19 cellular contexts compared by ENCODE assay signal in genomic region chr10:53284615-53285182, GRCh38.
DNase-seq lines count a peak whose midpoint lies in the region; ATAC-seq, FAIRE-seq and TF ChIP-seq lines count a peak whose summit lies in the region.
"Had no signal": no experiment of that assay in that cellular context is flagged by ENCODE, and none has a peak within 500 bp of the region (broad histone marks: within the 10 kb centered on the region; RNA-seq: fewer than 3 reads in every experiment).

No MANE protein-coding gene starts in this region.

- H3K4me1 ChIP-seq in left lung = no peaks in the 10 kb centered on the region
- H3K4me1 ChIP-seq: A549 had no signal

- DNase-seq in DMS53 (lab: John Stamatoyannopoulos, UW) (peak; percentile 39), DMS53 treated with DMSO at 0.1 percent for 48 hours (lab: John Stamatoyannopoulos, UW; ENCODE audit: unreplicated experiment) (no peak), Calu3 (peak; percentile 6), bronchial epithelial cell (ENCODE audit: low read depth) (peak; percentile 51), left lung (no peak), H4 (ENCODE audit: low spot score) (no peak)
- DNase-seq in naive thymus-derived CD8-positive, alpha-beta T cell = no peak
- DNase-seq: AML-193; CD4-positive, alpha-beta memory T cell; H9 had no signal

- H3K9me3 ChIP-seq in left lung = no peaks in the 10 kb centered on the region
- H3K9me3 ChIP-seq: A549 had no signal

- no peaks in the 10 kb centered on the region for H3K9me3 Mint-ChIP-seq in Calu3 (ENCODE audit: low read depth, unreplicated experiment)
- peaks cover 0 to 22% (median 5%) of the 10 kb centered on the region in 9 donors for H3K9me3 Mint-ChIP-seq in naive thymus-derived CD8-positive, alpha-beta T cell
- H3K9me3 Mint-ChIP-seq: GM23338, H9 had no signal

- peak; percentile 83 for ATAC-seq in left lung
- ATAC-seq in GM21576 (IDR thresholded peaks at IDR 0.05; ENCODE audit: unreplicated experiment) = no peak
- no peak for ATAC-seq in naive thymus-derived CD8-positive, alpha-beta T cell
- ATAC-seq: A549, GM23338, HepG2 had no signal

- H3K4me1 Mint-ChIP-seq in Calu3 (ENCODE audit: low read depth, unreplicated experiment) = peaks cover 10% of the 10 kb centered on the region
- H3K4me1 Mint-ChIP-seq in naive thymus-derived CD8-positive, alpha-beta T cell = no peaks in the 10 kb centered on the region
- H3K4me1 Mint-ChIP-seq: CD14-positive monocyte; CD4-positive, alpha-beta memory T cell; GM23338 had no signal

- H3K36me3 Mint-ChIP-seq in Calu3 (ENCODE audit: insufficient read depth, unreplicated experiment) = no peaks in the 10 kb centered on the region
- H3K36me3 Mint-ChIP-seq in naive thymus-derived CD8-positive, alpha-beta T cell = no peaks in the 10 kb centered on the region
- H3K36me3 Mint-ChIP-seq: CD14-positive monocyte; CD4-positive, alpha-beta memory T cell; IgD-negative memory B cell had no signal

- BruUV-seq in Calu3 (replicated peaks; lab: Mats Ljungman, UMichigan) = no TSS peak

- peak overlapping the region; percentile 37 for H3K27ac Mint-ChIP-seq in Calu3 (ENCODE audit: unreplicated experiment)
- no peak overlapping the region for H3K27ac Mint-ChIP-seq in naive thymus-derived CD8-positive, alpha-beta T cell
- H3K27ac Mint-ChIP-seq: GM23338, IgD-negative memory B cell had no signal

- no peak overlapping the region for H3K27ac ChIP-seq in left lung
- H3K27ac ChIP-seq: 22Rv1, A549 had no signal

- no peaks in the 10 kb centered on the region for H3K27me3 Mint-ChIP-seq in Calu3 (ENCODE audit: unreplicated experiment)
- H3K27me3 Mint-ChIP-seq in naive thymus-derived CD8-positive, alpha-beta T cell = no peaks in the 10 kb centered on the region
- H3K27me3 Mint-ChIP-seq: CD4-positive, alpha-beta memory T cell; IgD-negative memory B cell had no signal

- intact Hi-C loops in Calu3 (cut with micrococcal nuclease; ENCODE audit: unreplicated experiment) (no loop called here), left lung (cut with DNase I) (no loop called here)

- H3K4me3 ChIP-seq in bronchial epithelial cell (ENCODE audit: low read depth, low read length) = no peak overlapping the region
- no peak overlapping the region for H3K4me3 ChIP-seq in left lung
- H3K4me3 ChIP-seq: A549, GM23338 had no signal

- H3K4me3 Mint-ChIP-seq in Calu3 (ENCODE audit: low read depth, unreplicated experiment) = no peak overlapping the region
- no peak overlapping the region for H3K4me3 Mint-ChIP-seq in naive thymus-derived CD8-positive, alpha-beta T cell
- H3K4me3 Mint-ChIP-seq: CD14-positive monocyte; CD4-positive, alpha-beta memory T cell; GM23338; H9; IgD-negative memory B cell had no signal

- no peaks in the 10 kb centered on the region for H3K27me3 ChIP-seq in bronchial epithelial cell (ENCODE audit: control insufficient read depth, insufficient read depth, low read length)
- H3K27me3 ChIP-seq in left lung = no peaks in the 10 kb centered on the region

- CTCF ChIA-PET in Calu3 (lab: Charles Lee) = interaction anchor here (1.5 kb wide), 1 partner anchor 14 kb away, joined by 3 read pairs; no protein-coding TSS in a partner anchor

- POLR2A ChIA-PET in naive thymus-derived CD8-positive, alpha-beta T cell (lab: Charles Lee) = no interaction called here

- no peak for FAIRE-seq in bronchial epithelial cell (lab: Jason Lieb, UNC)
- FAIRE-seq: A549, G401.6, GM12891, HepG2 had no signal

- no peak for TF ChIP-seq CTCF in Calu3 (IDR thresholded peaks at IDR 0.05; ENCODE audit: unreplicated experiment)
- no peak for TF ChIP-seq CTCF in bronchial epithelial cell (IDR thresholded peaks at IDR 0.05; ENCODE audit: insufficient read depth, low read length, severe bottlenecking)
- no peak for TF ChIP-seq CTCF in left lung (IDR thresholded peaks at IDR 0.05)

- H3K36me3 ChIP-seq in bronchial epithelial cell (ENCODE audit: control insufficient read depth, insufficient read depth, low read length) (no peaks in the 10 kb centered on the region), left lung (no peaks in the 10 kb centered on the region)

Comparison
In these comparisons a context has a peak if more than half of its experiments do, and no peak if none do; other contexts are left out.
1. DNase-seq: peak in DMS53 (single experiment), Calu3 (single experiment) and bronchial epithelial cell (single experiment); none in DMS53 treated with DMSO at 0.1 percent for 48 hours (single experiment), left lung (0 of 2), naive thymus-derived CD8-positive, alpha-beta T cell (0 of 10) and H4 (single experiment).